In genomic region chr17:82751571-82752370, GRCh38 we compare ENCODE assay signal across 8 cellular contexts. TPM values are rescaled to one million over a fixed set of nuclear protein-coding genes. Genes with fewer than 3 reads are reported as not detected.
A peak's percentile ranks its signal among the peaks of the same experiment; 100 is the strongest.
DNase-seq lines count a peak whose midpoint lies in the region; ATAC-seq and TF ChIP-seq lines count a peak whose summit lies in the region.

Gene TBCD (plus strand): TSS chr17:82752065. CDS start chr17:82752194, 129 bp downstream.

- CTCF ChIA-PET in MCF 10A (lab: Yijun Ruan, JAX) = no interaction called here

- H3K27me3 Mint-ChIP-seq in MCF 10A (ENCODE audit: insufficient read depth, unreplicated experiment) = no peaks in the 10 kb centered on the region

- DNase-seq in NCI-H2171 treated with DMSO at 0.1 percent for 48 hours (lab: John Stamatoyannopoulos, UW) (peak; percentile 81), MCF 10A (ENCODE audit: unreplicated experiment) (peak; percentile 83)

- peak within 1 kb of the TSS; percentile 99 for H3K4me3 ChIP-seq in iPS-18c (ENCODE audit: insufficient read depth, low read depth, low read length)
- peak within 1 kb of the TSS; percentile 100 for H3K4me3 ChIP-seq in skeletal muscle satellite cell (ENCODE audit: low read length)

- ATAC-seq in GM18858 (IDR thresholded peaks at IDR 0.05; ENCODE audit: unreplicated experiment) = peak; percentile 61
- peak; percentile 61 for ATAC-seq in HG03064 (IDR thresholded peaks at IDR 0.05; ENCODE audit: low read depth, unreplicated experiment)

- TF ChIP-seq CTCF in 22Rv1 (IDR thresholded peaks at IDR 0.05) (no peak), VCaP (conservative IDR thresholded peaks at IDR 0.05) (no peak), MCF 10A (IDR thresholded peaks at IDR 0.05; ENCODE audit: unreplicated experiment) (no peak)

- POLR2A ChIA-PET in MCF 10A (lab: Yijun Ruan, JAX) = interaction anchor here (1.6 kb wide), 1 partner anchor 12 kb away, joined by 3 read pairs; no protein-coding TSS in a partner anchor

- H3K4me1 Mint-ChIP-seq in MCF 10A (ENCODE audit: insufficient read depth, unreplicated experiment) = no peaks in the 10 kb centered on the region

- H3K9me3 ChIP-seq in iPS-18c (ENCODE audit: control insufficient read depth, insufficient read depth, low read length) (peaks cover 3% of the 10 kb centered on the region), skeletal muscle satellite cell (replicated peaks; ENCODE audit: low read length) (no peaks in the 10 kb centered on the region)

- H3K27ac ChIP-seq in 22Rv1 (peak within 1 kb of the TSS; percentile 87), VCaP (peak within 1 kb of the TSS; percentile 83)

- H3K4me3 Mint-ChIP-seq in MCF 10A (ENCODE audit: unreplicated experiment) = peak within 1 kb of the TSS; percentile 80

- H3K36me3 Mint-ChIP-seq in MCF 10A (ENCODE audit: insufficient read depth, unreplicated experiment) = no peaks in the 10 kb centered on the region

- no TSS peak for BruUV-seq in MCF 10A (replicated peaks; lab: Mats Ljungman, UMichigan)

- no peaks in the 10 kb centered on the region for H3K9me3 Mint-ChIP-seq in MCF 10A (ENCODE audit: unreplicated experiment)

- no peaks in the 10 kb centered on the region for H3K27me3 ChIP-seq in skeletal muscle satellite cell (ENCODE audit: control insufficient read depth, insufficient read depth, low read length)

- H3K4me1 ChIP-seq in skeletal muscle satellite cell (ENCODE audit: control insufficient read depth, insufficient read depth, low read length) = peaks cover 9% of the 10 kb centered on the region

- no peak within 1 kb of the TSS for H3K27ac Mint-ChIP-seq in MCF 10A (ENCODE audit: low read depth, unreplicated experiment)

- intact Hi-C loops in MCF 10A (cut with micrococcal nuclease) = no loop called here

- H3K4me2 ChIP-seq in skeletal muscle satellite cell (ENCODE audit: low read length) = peak within 1 kb of the TSS; percentile 100

- H3K9ac ChIP-seq in skeletal muscle satellite cell (ENCODE audit: low read depth, low read length) = peak within 1 kb of the TSS; percentile 90

- no peaks in the 10 kb centered on the region for H3K36me3 ChIP-seq in skeletal muscle satellite cell (ENCODE audit: insufficient read depth, low read length)

RNA-seq across cellular contexts. Expression of gene TBCD, which starts in this region (rescaled TPM):
- total RNA-seq in MCF 10A (2022) = 66.8 and 76.2 TPM in 2 replicates
- total RNA-seq in skeletal muscle satellite cell (2012; rRNA removed) = 33.7 and 34.3 TPM in 2 replicates

Comparison
In these comparisons a context has a peak if more than half of its experiments do, and no peak if none do; other contexts are left out.
1. Peak in every context shown above with its lines: DNase-seq, ATAC-seq, H3K4me3 ChIP-seq and H3K27ac ChIP-seq.